ENCODE assay signal across 15 cellular contexts in the genomic region with DNA sequence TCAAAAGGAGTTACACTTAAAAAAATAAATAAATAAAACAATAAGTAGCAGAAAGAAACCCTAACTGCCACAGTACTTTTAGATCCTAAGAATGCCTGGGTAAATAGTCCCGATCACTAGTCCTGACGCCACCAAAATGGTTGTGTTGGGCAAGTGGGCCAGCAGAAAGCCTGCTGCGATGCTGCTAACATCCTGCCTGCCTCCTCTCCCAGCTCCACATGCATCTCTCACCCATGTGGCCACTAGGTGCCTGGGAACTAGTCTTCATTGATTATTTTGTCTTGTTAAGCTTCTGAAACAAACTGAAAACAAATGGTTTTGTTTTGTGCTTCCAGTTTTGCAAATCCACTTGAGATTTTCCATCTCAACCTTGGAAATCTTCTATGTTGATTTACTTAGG.
"Had no signal": no experiment of that assay in that cellular context is flagged by ENCODE, and none has a peak within 500 bp of the region (broad histone marks: within the 10 kb centered on the region; RNA-seq: fewer than 3 reads in every experiment).

No MANE protein-coding gene starts in this region.

- H3K36me3 Mint-ChIP-seq: activated naive CD8-positive, alpha-beta T cell treated with anti-CD3 and anti-CD28 coated beads, Interleukin-2, amount 10 ng/mL, durations not matched to agents 7 days and 5 days; natural killer cell; type B pancreatic cell had no signal

- DNase-seq: activated CD4-positive, alpha-beta memory T cell treated with anti-CD3 and anti-CD28 coated beads, Interleukin-2, amount 10 ng/mL, durations not matched to agents 7 days and 5 days; activated CD4-positive, alpha-beta T cell treated with anti-CD3 and anti-CD28 coated beads for 36 hours; activated gamma-delta T cell; activated naive CD8-positive, alpha-beta T cell treated with anti-CD3 and anti-CD28 coated beads, Interleukin-2, amount 10 ng/mL, durations not matched to agents 7 days and 5 days; activated T-cell treated with anti-CD3 and anti-CD28 coated beads, Interleukin-2, amount 50 U/mL, for 48 hours; aorta; natural killer cell; nucleus accumbens; right cardiac atrium; stimulated activated CD4-positive, alpha-beta T cell treated with anti-CD3 and anti-CD28 coated beads, Interleukin-12 subunit alpha, Interleukin-12 subunit beta, amount 100 ng/mL, for 4 hours; stimulated activated naive CD4-positive, alpha-beta T cell treated with Interleukin-2 at 50 U/mL for 16 hours; T-helper 9 cell had no signal

- H3K36me3 ChIP-seq: breast epithelium had no signal

- H3K9me3 Mint-ChIP-seq: activated CD4-positive, alpha-beta memory T cell treated with anti-CD3 and anti-CD28 coated beads, Interleukin-2, amount 10 ng/mL, durations not matched to agents 7 days and 5 days; activated naive CD8-positive, alpha-beta T cell treated with anti-CD3 and anti-CD28 coated beads, Interleukin-2, amount 10 ng/mL, durations not matched to agents 7 days and 5 days; natural killer cell; type B pancreatic cell had no signal

- H3K4me3 ChIP-seq: breast epithelium had no signal

- H3K27ac ChIP-seq: breast epithelium had no signal

- H3K4me1 ChIP-seq: breast epithelium had no signal

- H3K9me3 ChIP-seq: breast epithelium had no signal

- H3K27me3 Mint-ChIP-seq: activated CD4-positive, alpha-beta T cell treated with anti-CD3 and anti-CD28 coated beads for 36 hours; progenitor cell of endocrine pancreas; type B pancreatic cell had no signal

- H3K4me3 Mint-ChIP-seq: activated CD4-positive, alpha-beta memory T cell treated with anti-CD3 and anti-CD28 coated beads, Interleukin-2, amount 10 ng/mL, durations not matched to agents 7 days and 5 days; activated CD4-positive, alpha-beta T cell treated with anti-CD3 and anti-CD28 coated beads for 36 hours; activated naive CD8-positive, alpha-beta T cell treated with anti-CD3 and anti-CD28 coated beads, Interleukin-2, amount 10 ng/mL, durations not matched to agents 7 days and 5 days; natural killer cell; type B pancreatic cell had no signal

- H3K27me3 ChIP-seq: breast epithelium had no signal

- H3K27ac Mint-ChIP-seq: activated CD4-positive, alpha-beta memory T cell treated with anti-CD3 and anti-CD28 coated beads, Interleukin-2, amount 10 ng/mL, durations not matched to agents 7 days and 5 days; activated CD4-positive, alpha-beta T cell treated with anti-CD3 and anti-CD28 coated beads for 36 hours; activated naive CD8-positive, alpha-beta T cell treated with anti-CD3 and anti-CD28 coated beads, Interleukin-2, amount 10 ng/mL, durations not matched to agents 7 days and 5 days; natural killer cell; progenitor cell of endocrine pancreas; type B pancreatic cell had no signal

- H3K4me1 Mint-ChIP-seq: natural killer cell had no signal
